25 cellular contexts compared by ENCODE assay signal in genomic region chr4:77003400-77003799, GRCh38. TPM values are rescaled to one million over a fixed set of nuclear protein-coding genes. Genes with fewer than 3 reads are reported as not detected.
DNase-seq lines count a peak whose midpoint lies in the region; ATAC-seq lines count a peak whose summit lies in the region.
"Had no signal": no experiment of that assay in that cellular context is flagged by ENCODE, and none has a peak within 500 bp of the region (broad histone marks: within the 10 kb centered on the region; RNA-seq: fewer than 3 reads in every experiment).

No MANE protein-coding gene starts in this region.

- H3K4me3 Mint-ChIP-seq in activated T-cell treated with anti-CD3 and anti-CD28 coated beads, Interleukin-2, amount 50 U/mL, for 72 hours: peak overlapping the region in 1 of 2 donors; percentile 17
- no peak overlapping the region for H3K4me3 Mint-ChIP-seq in activated naive CD8-positive, alpha-beta T cell treated with anti-CD3 and anti-CD28 coated beads, Interleukin-2, amount 50 U/mL, for 24 hours
- H3K4me3 Mint-ChIP-seq in stimulated activated naive CD8-positive, alpha-beta T cell treated with anti-CD3 and anti-CD28 coated beads, Interleukin-15, Interleukin-2, amounts not matched to agents 100 ng/mL and 50 ng/mL, for 24 hours: no peak overlapping the region
- H3K4me3 Mint-ChIP-seq: activated B cell treated with CpG ODN at 0.5 μM for 24 hours; activated CD4-positive, alpha-beta memory T cell treated with anti-CD3 and anti-CD28 coated beads for 36 hours; activated naive CD4-positive, alpha-beta T cell treated with anti-CD3 and anti-CD28 coated beads for 36 hours; dendritic cell treated with granulocyte-macrophage colony-stimulating factor and Interleukin-4, amounts not matched to agents 40 ng/mL and 50 ng/mL, for 4 days; T-cell had no signal

- ATAC-seq in activated T-cell treated with anti-CD3 and anti-CD28 coated beads, Interleukin-2, amount 50 U/mL, for 72 hours (replicated peaks in 1 of 2): peak; percentile 72 to 90
- ATAC-seq in activated naive CD8-positive, alpha-beta T cell treated with anti-CD3 and anti-CD28 coated beads, Interleukin-2, amount 50 U/mL, for 24 hours: peak; percentile 85
- ATAC-seq in GM19397 (IDR thresholded peaks at IDR 0.05; ENCODE audit: unreplicated experiment): no peak
- ATAC-seq: naive thymus-derived CD8-positive, alpha-beta T cell; T-cell; upper lobe of right lung had no signal

- no peak for DNase-seq in activated T-cell treated with anti-CD3 and anti-CD28 coated beads, Interleukin-2, amount 50 U/mL, for 72 hours
- DNase-seq in activated T-cell treated with anti-CD3 and anti-CD28 coated beads, Interleukin-2, amount 50 U/mL, for 1 hour: no peak
- no peak for DNase-seq in activated naive CD8-positive, alpha-beta T cell treated with anti-CD3 and anti-CD28 coated beads, Interleukin-2, amount 50 U/mL, for 24 hours
- peak; percentile 24 to 58 for DNase-seq in lung microvascular endothelial cell (ENCODE audit: low read depth in 2 of 2)
- no peak for DNase-seq in DMS53 treated with DMSO at 0.1 percent for 48 hours (lab: John Stamatoyannopoulos, UW; ENCODE audit: unreplicated experiment)
- DNase-seq in T1000 (lab: John Stamatoyannopoulos, UW): no peak
- DNase-seq: activated B cell treated with CpG ODN at 0.5 μM for 24 hours; activated CD4-positive, alpha-beta memory T cell treated with anti-CD3 and anti-CD28 coated beads for 36 hours; activated naive CD4-positive, alpha-beta T cell treated with anti-CD3 and anti-CD28 coated beads for 36 hours; amygdala; islet precursor cell; left ventricle myocardium inferior; midbrain; naive thymus-derived CD8-positive, alpha-beta T cell; NCI-H1105; NCI-H1930; NCI-H69; nucleus accumbens; spleen; substantia nigra; T-cell; upper lobe of right lung had no signal

- H3K4me1 Mint-ChIP-seq in activated T-cell treated with anti-CD3 and anti-CD28 coated beads, Interleukin-2, amount 50 U/mL, for 72 hours (ENCODE audit: low read depth): peaks cover 45% of the 10 kb centered on the region
- H3K4me1 Mint-ChIP-seq in activated naive CD8-positive, alpha-beta T cell treated with anti-CD3 and anti-CD28 coated beads, Interleukin-2, amount 50 U/mL, for 24 hours: peaks cover 53% of the 10 kb centered on the region
- H3K4me1 Mint-ChIP-seq in stimulated activated naive CD8-positive, alpha-beta T cell treated with anti-CD3 and anti-CD28 coated beads, Interleukin-15, Interleukin-2, amounts not matched to agents 100 ng/mL and 50 ng/mL, for 24 hours (ENCODE audit: low read depth): peaks cover 57% of the 10 kb centered on the region

- no peaks in the 10 kb centered on the region for H3K27me3 Mint-ChIP-seq in activated T-cell treated with anti-CD3 and anti-CD28 coated beads, Interleukin-2, amount 50 U/mL, for 72 hours (ENCODE audit: low read depth)
- H3K27me3 Mint-ChIP-seq in activated naive CD8-positive, alpha-beta T cell treated with anti-CD3 and anti-CD28 coated beads, Interleukin-2, amount 50 U/mL, for 24 hours: no peaks in the 10 kb centered on the region
- no peaks in the 10 kb centered on the region for H3K27me3 Mint-ChIP-seq in stimulated activated naive CD8-positive, alpha-beta T cell treated with anti-CD3 and anti-CD28 coated beads, Interleukin-15, Interleukin-2, amounts not matched to agents 100 ng/mL and 50 ng/mL, for 24 hours
- H3K27me3 Mint-ChIP-seq: activated B cell treated with CpG ODN at 0.5 μM for 24 hours; activated CD4-positive, alpha-beta memory T cell treated with anti-CD3 and anti-CD28 coated beads for 36 hours; dendritic cell treated with granulocyte-macrophage colony-stimulating factor and Interleukin-4, amounts not matched to agents 40 ng/mL and 50 ng/mL, for 4 days; naive thymus-derived CD8-positive, alpha-beta T cell; T-cell had no signal

- no peaks in the 10 kb centered on the region for H3K36me3 Mint-ChIP-seq in activated T-cell treated with anti-CD3 and anti-CD28 coated beads, Interleukin-2, amount 50 U/mL, for 72 hours (ENCODE audit: insufficient read depth in 2 of 2)
- H3K36me3 Mint-ChIP-seq in activated naive CD8-positive, alpha-beta T cell treated with anti-CD3 and anti-CD28 coated beads, Interleukin-2, amount 50 U/mL, for 24 hours (ENCODE audit: low read depth): peaks cover 47% of the 10 kb centered on the region
- peaks cover 73% of the 10 kb centered on the region for H3K36me3 Mint-ChIP-seq in stimulated activated naive CD8-positive, alpha-beta T cell treated with anti-CD3 and anti-CD28 coated beads, Interleukin-15, Interleukin-2, amounts not matched to agents 100 ng/mL and 50 ng/mL, for 24 hours (ENCODE audit: low read depth)

- H3K9me3 Mint-ChIP-seq in activated T-cell treated with anti-CD3 and anti-CD28 coated beads, Interleukin-2, amount 50 U/mL, for 72 hours: no peaks in the 10 kb centered on the region
- H3K9me3 Mint-ChIP-seq in activated naive CD8-positive, alpha-beta T cell treated with anti-CD3 and anti-CD28 coated beads, Interleukin-2, amount 50 U/mL, for 24 hours: no peaks in the 10 kb centered on the region
- H3K9me3 Mint-ChIP-seq in stimulated activated naive CD8-positive, alpha-beta T cell treated with anti-CD3 and anti-CD28 coated beads, Interleukin-15, Interleukin-2, amounts not matched to agents 100 ng/mL and 50 ng/mL, for 24 hours: no peaks in the 10 kb centered on the region
- H3K9me3 Mint-ChIP-seq: activated B cell treated with CpG ODN at 0.5 μM for 24 hours; activated CD4-positive, alpha-beta memory T cell treated with anti-CD3 and anti-CD28 coated beads for 36 hours; activated naive CD4-positive, alpha-beta T cell treated with anti-CD3 and anti-CD28 coated beads for 36 hours; dendritic cell treated with granulocyte-macrophage colony-stimulating factor and Interleukin-4, amounts not matched to agents 40 ng/mL and 50 ng/mL, for 4 days; naive thymus-derived CD8-positive, alpha-beta T cell; T-cell had no signal

- no peak overlapping the region for H3K27ac Mint-ChIP-seq in activated T-cell treated with anti-CD3 and anti-CD28 coated beads, Interleukin-2, amount 50 U/mL, for 72 hours
- peak overlapping the region; percentile 29 for H3K27ac Mint-ChIP-seq in activated naive CD8-positive, alpha-beta T cell treated with anti-CD3 and anti-CD28 coated beads, Interleukin-2, amount 50 U/mL, for 24 hours
- peak overlapping the region; percentile 26 for H3K27ac Mint-ChIP-seq in stimulated activated naive CD8-positive, alpha-beta T cell treated with anti-CD3 and anti-CD28 coated beads, Interleukin-15, Interleukin-2, amounts not matched to agents 100 ng/mL and 50 ng/mL, for 24 hours
- H3K27ac Mint-ChIP-seq: activated B cell treated with CpG ODN at 0.5 μM for 24 hours; activated CD4-positive, alpha-beta memory T cell treated with anti-CD3 and anti-CD28 coated beads for 36 hours; activated naive CD4-positive, alpha-beta T cell treated with anti-CD3 and anti-CD28 coated beads for 36 hours; dendritic cell treated with granulocyte-macrophage colony-stimulating factor and Interleukin-4, amounts not matched to agents 40 ng/mL and 50 ng/mL, for 4 days; T-cell had no signal

RNA-seq across cellular contexts. Expression of gene SEPTIN11, which starts 53.8 kb away (rescaled TPM):
- 10 to 100 TPM; 10.5 to 13.2 TPM for total RNA-seq in activated T-cell treated with anti-CD3 and anti-CD28 coated beads, Interleukin-2, amount 50 U/mL, for 72 hours
- total RNA-seq in lung microvascular endothelial cell: 107 and 161 TPM in 2 replicates

Comparison
In these comparisons a context has a peak if more than half of its experiments do, and no peak if none do; other contexts are left out.
1. DNase-seq: peak in lung microvascular endothelial cell (2 of 2); none in activated T-cell treated with anti-CD3 and anti-CD28 coated beads, Interleukin-2, amount 50 U/mL, for 72 hours (0 of 2), activated T-cell treated with anti-CD3 and anti-CD28 coated beads, Interleukin-2, amount 50 U/mL, for 1 hour (single experiment), activated naive CD8-positive, alpha-beta T cell treated with anti-CD3 and anti-CD28 coated beads, Interleukin-2, amount 50 U/mL, for 24 hours (single experiment), DMS53 treated with DMSO at 0.1 percent for 48 hours (single experiment) and T1000 (single experiment).